ENCODE assay signal across 11 cellular contexts in the genomic region with DNA sequence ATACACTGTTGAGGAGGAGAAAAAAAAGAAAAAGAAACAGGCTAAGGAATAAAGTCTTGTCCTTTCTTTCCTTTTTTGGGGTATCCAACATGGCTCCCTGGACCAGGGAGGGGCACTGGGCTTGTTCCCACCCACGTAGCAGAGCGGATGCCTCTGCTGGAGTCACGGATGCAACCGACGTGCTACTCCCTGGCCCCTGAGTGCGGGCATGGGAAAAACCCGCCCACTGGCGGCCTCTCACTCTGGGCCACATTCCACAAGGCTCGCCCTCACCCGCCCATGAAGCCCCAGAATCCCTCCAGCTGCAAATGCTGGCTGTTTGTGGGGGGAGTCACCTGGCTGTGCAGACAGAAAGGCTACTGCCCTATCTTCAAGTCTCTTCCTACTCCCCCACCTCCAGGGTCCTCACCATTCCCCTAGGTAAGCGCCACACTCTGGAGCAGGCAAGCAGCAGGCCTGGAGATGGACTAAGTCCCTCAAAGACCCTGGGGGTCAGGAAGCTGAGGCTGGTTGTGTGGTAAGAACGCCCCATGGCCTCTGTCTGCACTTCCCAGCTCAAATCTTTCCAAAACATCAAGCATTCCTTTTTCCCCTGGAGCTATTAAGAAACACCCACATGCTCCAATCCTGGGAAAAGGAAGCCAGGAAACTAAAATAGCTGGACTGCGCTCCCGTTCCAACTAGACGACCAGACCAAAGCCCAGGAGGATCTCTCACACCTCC. TPM values are rescaled to one million over a fixed set of nuclear protein-coding genes. Genes with fewer than 3 reads are reported as not detected.
DNase-seq lines count a peak whose midpoint lies in the region; ATAC-seq and TF ChIP-seq lines count a peak whose summit lies in the region.
"Had no signal": no experiment of that assay in that cellular context is flagged by ENCODE, and none has a peak within 500 bp of the region (broad histone marks: within the 10 kb centered on the region; RNA-seq: fewer than 3 reads in every experiment).

No MANE protein-coding gene starts in this region.

- H3K4me3 ChIP-seq in body of pancreas (no peak overlapping the region), right cardiac atrium (ENCODE audit: low read length) (no peak overlapping the region), skeletal muscle cell (ENCODE audit: low read depth, low read length) (no peak overlapping the region)

- peak overlapping the region in 3 of 4 donors; percentile 56 to 83 (median 72) for H3K27ac ChIP-seq in body of pancreas
- peak overlapping the region; percentile 97 for H3K27ac ChIP-seq in right cardiac atrium (ENCODE audit: low read length)

- H3K9me3 ChIP-seq in body of pancreas (no peaks in the 10 kb centered on the region), right cardiac atrium (ENCODE audit: control insufficient read depth, low read length) (no peaks in the 10 kb centered on the region)

- intact Hi-C loops in body of pancreas (cut with DNase I): no loop called here
- intact Hi-C loops in right cardiac atrium (cut with DNase I): loop anchor here in 1 of 4 donors (5.0 kb wide), 1 partner anchor 73 kb away; no protein-coding TSS in a partner anchor

- ATAC-seq in body of pancreas: peak; percentile 45
- ATAC-seq in right cardiac atrium: peak; percentile 38 to 55

- WGBS in body of pancreas, 2 donors: 65 to 66% methylated on average over 14 to 15 of the region's 15 CpGs
- 19% methylated on average over 15 of the region's 15 CpGs for WGBS in right cardiac atrium

- no peaks in the 10 kb centered on the region for H3K27me3 ChIP-seq in body of pancreas
- H3K27me3 ChIP-seq in right cardiac atrium (ENCODE audit: control insufficient read depth, insufficient read depth): no peaks in the 10 kb centered on the region

- no peak for TF ChIP-seq POLR2A in body of pancreas (IDR thresholded peaks at IDR 0.05)

- H3K4me1 ChIP-seq in body of pancreas (peaks cover 56% of the 10 kb centered on the region), right cardiac atrium (ENCODE audit: control insufficient read depth, insufficient read depth, low read length) (peaks cover 40% of the 10 kb centered on the region)

- TF ChIP-seq CTCF in body of pancreas (IDR thresholded peaks at IDR 0.05): no peak

- DNase-seq in ELF-1 (ENCODE audit: low read depth, low spot score) (peak; percentile 34), body of pancreas (peak; percentile 41 to 61 (median 52)), right cardiac atrium (peak; percentile 82 to 89 (median 89)), skeletal muscle cell (ENCODE audit: low read depth) (peak; percentile 91), cortex of kidney (lab: John Stamatoyannopoulos, UW) (no peak), cerebellum (ENCODE audit: low spot score) (no peak), C1 segment of cervical spinal cord (lab: John Stamatoyannopoulos, UW) (no peak), mesenteric fat pad (ENCODE audit: low spot score) (no peak)
- DNase-seq: GDM1 had no signal

- H3K36me3 ChIP-seq in body of pancreas (replicated peaks in 1 of 2; ENCODE audit: insufficient read depth in 1 of 2, low read depth in 2 of 2): peaks cover 8 to 26% of the 10 kb centered on the region in 2 donors

RNA-seq across cellular contexts. Expression of a gene that starts 17.8 kb away (rescaled TPM):
- total RNA-seq in body of pancreas: not detected
- total RNA-seq in right cardiac atrium: under 1 TPM in 2 of 4 donors, not detected in 2; 0.11 to 0.17 TPM
- 0.09 TPM for polyA plus RNA-seq in right cardiac atrium
- 0.18 TPM for total RNA-seq in cerebellum
- 0.35 TPM for total RNA-seq in mesenteric fat pad
- total RNA-seq: pulmonary artery endothelial cell had no signal

RNA-seq across cellular contexts. Expression of a gene that starts 49.3 kb away (rescaled TPM):
- total RNA-seq in body of pancreas (10 to 100 TPM; 20.2 to 33.9 TPM), right cardiac atrium (10 to 100 TPM; 11.3 to 22.1 (median 17.2) TPM), cerebellum (28.7 TPM), mesenteric fat pad (60.3 TPM)
- 10.9 TPM for polyA plus RNA-seq in right cardiac atrium
- total RNA-seq: activated T-helper 2 cell treated with anti-CD3 and anti-CD28 coated beads, Interferon-gamma antibody, Interleukin-2, Interleukin-4, amounts not matched to agents 10 μg/mL and 5 μg/mL and 100 μg/mL, durations not matched to agents 14 hours and 24 hours and 36 hours had no signal

Comparison
In these comparisons a context has a peak if more than half of its experiments do, and no peak if none do; other contexts are left out.
1. DNase-seq: peak in ELF-1 (single experiment), body of pancreas (4 of 4), right cardiac atrium (3 of 3) and skeletal muscle cell (single experiment); none in cortex of kidney (single experiment), cerebellum (single experiment), C1 segment of cervical spinal cord (0 of 14) and mesenteric fat pad (single experiment).